Comparison of ENCODE assay signal across 1 cellular context in genomic region chr7:127107601-127108007, GRCh38.
TF ChIP-seq lines count a peak whose summit lies in the region.

No MANE protein-coding gene starts in this region.

TF ChIP-seq in K562, 482 proteins besides CTCF, POLR2A, EP300 and RAD21 (continued from another document and continues in another):
- TF ChIP-seq ZBTB40 (IDR thresholded peaks at IDR 0.05): peak; percentile 48; the same call in 1 of the 2 replicates
- no peak for TF ChIP-seq ZBTB40 (CRISPR knock-in tag; IDR thresholded peaks at IDR 0.05)
- TF ChIP-seq GATAD2A (IDR thresholded peaks at IDR 0.05): no peak
- TF ChIP-seq HNRNPUL1 (IDR thresholded peaks at IDR 0.05; ENCODE audit: low read length): no peak
- no peak for TF ChIP-seq KLF16 (IDR thresholded peaks at IDR 0.05)
- TF ChIP-seq ATF6 (CRISPR knock-in tag; IDR thresholded peaks at IDR 0.05): no peak
- TF ChIP-seq PBX2 (CRISPR knock-in tag; IDR thresholded peaks at IDR 0.05; ENCODE audit: low read depth): no peak
- no peak for TF ChIP-seq PBX2 (tag; conservative IDR thresholded peaks at IDR 0.05; ENCODE audit: low read depth)
- no peak for TF ChIP-seq SIN3B (IDR thresholded peaks at IDR 0.05; ENCODE audit: low read depth)
- no peak for TF ChIP-seq GABPB1 (CRISPR knock-in tag; IDR thresholded peaks at IDR 0.05)
- TF ChIP-seq SUPT5H (IDR thresholded peaks at IDR 0.05): no peak
- TF ChIP-seq ARID4B (CRISPR knock-in tag; IDR thresholded peaks at IDR 0.05): no peak
- TF ChIP-seq MYC (IDR thresholded peaks at IDR 0.05; ENCODE audit: low read depth, low read length): 0 out of 2 replicates have a peak, but pooled peaks have one; percentile 20
- TF ChIP-seq MYC (CRISPR knock-in tag; IDR thresholded peaks at IDR 0.05; ENCODE audit: borderline replicate concordance, low read depth): no peak
- 0 out of 2 replicates have a peak, but pooled peaks have one; percentile 23 for TF ChIP-seq TEAD4 (IDR thresholded peaks at IDR 0.05; ENCODE audit: low read length)
- no peak for TF ChIP-seq TEAD4 (CRISPR knock-in tag; IDR thresholded peaks at IDR 0.05; ENCODE audit: borderline replicate concordance)
- no peak for TF ChIP-seq BRD4 (IDR thresholded peaks at IDR 0.05)
- no peak for TF ChIP-seq PURB (CRISPR knock-in tag; IDR thresholded peaks at IDR 0.05; ENCODE audit: low read depth)
- TF ChIP-seq NELFE (IDR thresholded peaks at IDR 0.05; ENCODE audit: insufficient read depth, insufficient read length): no peak
- no peak for TF ChIP-seq TBP (optimal IDR thresholded peaks at IDR 0.05; ENCODE audit: low read depth, low read length)
- TF ChIP-seq HMBOX1 (IDR thresholded peaks at IDR 0.05): no peak
- no peak for TF ChIP-seq CHCHD3 (CRISPR knock-in tag; IDR thresholded peaks at IDR 0.05)
- no peak for TF ChIP-seq ZMIZ1 (IDR thresholded peaks at IDR 0.05; ENCODE audit: low read depth in 2 of 2, low read length in 2 of 2)
- TF ChIP-seq NFE2L1 (tag; IDR thresholded peaks at IDR 0.05; ENCODE audit: borderline replicate concordance, low read depth): peak; percentile 6; the same call in 1 of the 2 replicates
- TF ChIP-seq ZNF274 (IDR thresholded peaks at IDR 0.05; ENCODE audit: borderline replicate concordance, low read depth, low read length): no peak
- TF ChIP-seq ZNF699 (CRISPR knock-in tag; IDR thresholded peaks at IDR 0.05; ENCODE audit: insufficient replicate concordance): no peak
- no peak for TF ChIP-seq HMG20B (CRISPR knock-in tag; IDR thresholded peaks at IDR 0.05)
- TF ChIP-seq JUN (IDR thresholded peaks at IDR 0.05; ENCODE audit: borderline replicate concordance, low read depth, low read length): no peak
- TF ChIP-seq JUN (CRISPR knock-in tag; IDR thresholded peaks at IDR 0.05; ENCODE audit: borderline replicate concordance): no peak
- no peak for TF ChIP-seq RBM14 (IDR thresholded peaks at IDR 0.05; ENCODE audit: borderline replicate concordance, insufficient read depth, low read depth, low read length)
- no peak for TF ChIP-seq ZNF76 (CRISPR knock-in tag; IDR thresholded peaks at IDR 0.05; ENCODE audit: borderline replicate concordance)
- peak; percentile 63; the same call in 1 of the 2 replicates for TF ChIP-seq ZNF79 (CRISPR knock-in tag; IDR thresholded peaks at IDR 0.05; ENCODE audit: low read depth)
- peak; percentile 78 for TF ChIP-seq ZBTB9 (CRISPR knock-in tag; IDR thresholded peaks at IDR 0.05)
- no peak for TF ChIP-seq DPF2 (IDR thresholded peaks at IDR 0.05)
- TF ChIP-seq NFATC3 (IDR thresholded peaks at IDR 0.05): no peak
